In the genomic region with DNA sequence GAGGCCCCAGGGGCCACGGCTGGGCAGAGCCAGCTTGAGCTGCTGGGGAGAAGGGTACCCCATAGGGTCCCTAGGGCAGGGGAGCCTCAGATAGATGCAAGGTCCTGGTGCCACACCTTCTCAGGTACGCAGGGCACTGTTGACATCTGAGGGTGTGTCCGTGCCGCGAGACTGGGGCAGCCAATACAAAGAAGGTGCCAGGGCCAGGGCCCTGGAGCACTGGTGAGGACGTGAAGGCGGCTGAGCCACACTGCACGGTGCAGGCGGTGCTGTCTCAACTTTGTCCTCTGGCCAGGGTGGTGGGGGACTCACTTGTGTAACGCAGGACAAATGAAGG, we compare ENCODE assay signal across 8 cellular contexts. TPM values are rescaled to one million over a fixed set of nuclear protein-coding genes. Genes with fewer than 3 reads are reported as not detected.
DNase-seq lines count a peak whose midpoint lies in the region; ATAC-seq and TF ChIP-seq lines count a peak whose summit lies in the region.

No MANE protein-coding gene starts in this region.

- CTCF ChIA-PET in activated naive CD4-positive, alpha-beta T cell treated with anti-CD3 and anti-CD28 coated beads for 36 hours (lab: Charles Lee): no interaction called here

- H3K27ac Mint-ChIP-seq in activated naive CD4-positive, alpha-beta T cell treated with anti-CD3 and anti-CD28 coated beads for 36 hours: no peak overlapping the region
- H3K27ac Mint-ChIP-seq in central memory CD8-positive, alpha-beta T cell (ENCODE audit: low read depth): no peak overlapping the region
- no peak overlapping the region for H3K27ac Mint-ChIP-seq in mesothelial cell of epicardium

- H3K4me1 Mint-ChIP-seq in activated naive CD4-positive, alpha-beta T cell treated with anti-CD3 and anti-CD28 coated beads for 36 hours (ENCODE audit: low read depth): peaks cover 24% of the 10 kb centered on the region
- peaks cover 53% of the 10 kb centered on the region for H3K4me1 Mint-ChIP-seq in central memory CD8-positive, alpha-beta T cell
- H3K4me1 Mint-ChIP-seq in mesothelial cell of epicardium: peaks cover 22% of the 10 kb centered on the region

- ATAC-seq in central memory CD8-positive, alpha-beta T cell (replicated peaks; ENCODE audit: extremely low read depth, poor library complexity, severe bottlenecking): no peak
- ATAC-seq in HG03571 (IDR thresholded peaks at IDR 0.05; ENCODE audit: unreplicated experiment): no peak

- H3K27me3 Mint-ChIP-seq in activated naive CD4-positive, alpha-beta T cell treated with anti-CD3 and anti-CD28 coated beads for 36 hours (ENCODE audit: low read depth): peaks cover 14% of the 10 kb centered on the region
- H3K27me3 Mint-ChIP-seq in central memory CD8-positive, alpha-beta T cell: peaks cover 22% of the 10 kb centered on the region
- H3K27me3 Mint-ChIP-seq in mesothelial cell of epicardium (ENCODE audit: low read depth): peaks cover 24% of the 10 kb centered on the region

- no peak overlapping the region for H3K27ac ChIP-seq in urinary bladder (ENCODE audit: low read depth)

- no peaks in the 10 kb centered on the region for H3K9me3 Mint-ChIP-seq in activated naive CD4-positive, alpha-beta T cell treated with anti-CD3 and anti-CD28 coated beads for 36 hours
- H3K9me3 Mint-ChIP-seq in central memory CD8-positive, alpha-beta T cell: no peaks in the 10 kb centered on the region
- H3K9me3 Mint-ChIP-seq in mesothelial cell of epicardium: no peaks in the 10 kb centered on the region

- peaks cover 5% of the 10 kb centered on the region for H3K36me3 Mint-ChIP-seq in activated naive CD4-positive, alpha-beta T cell treated with anti-CD3 and anti-CD28 coated beads for 36 hours (ENCODE audit: low read depth)
- peaks cover 21% of the 10 kb centered on the region for H3K36me3 Mint-ChIP-seq in central memory CD8-positive, alpha-beta T cell (ENCODE audit: insufficient read depth)
- H3K36me3 Mint-ChIP-seq in mesothelial cell of epicardium: peaks cover 21% of the 10 kb centered on the region

- peak overlapping the region; percentile 60 for H3K4me3 Mint-ChIP-seq in activated naive CD4-positive, alpha-beta T cell treated with anti-CD3 and anti-CD28 coated beads for 36 hours
- peak overlapping the region; percentile 73 for H3K4me3 Mint-ChIP-seq in central memory CD8-positive, alpha-beta T cell
- H3K4me3 Mint-ChIP-seq in mesothelial cell of epicardium: peak overlapping the region; percentile 67

- no peak for DNase-seq in activated naive CD4-positive, alpha-beta T cell treated with anti-CD3 and anti-CD28 coated beads for 36 hours
- no peak for DNase-seq in activated naive CD4-positive, alpha-beta T cell treated with anti-CD3 and anti-CD28 coated beads, Interleukin-2, amount 50 U/mL, for 16 hours
- no peak for DNase-seq in central memory CD8-positive, alpha-beta T cell (ENCODE audit: low spot score in 2 of 2)
- DNase-seq in mesothelial cell of epicardium (ENCODE audit: low spot score in 2 of 2, unreplicated experiment in 2 of 2): no peak
- no peak for DNase-seq in NOMO-1 treated with DMSO at 0.1 percent for 48 hours (lab: John Stamatoyannopoulos, UW; ENCODE audit: unreplicated experiment)
- DNase-seq in AG20443 (ENCODE audit: low spot score): no peak

- intact Hi-C loops in activated naive CD4-positive, alpha-beta T cell treated with anti-CD3 and anti-CD28 coated beads for 36 hours (cut with micrococcal nuclease): no loop called here

- 77% methylated on average over 10 of the region's 10 CpGs for WGBS in urinary bladder

- no peak for TF ChIP-seq CTCF in mesothelial cell of epicardium (IDR thresholded peaks at IDR 0.05; ENCODE audit: unreplicated experiment)

- H3K4me1 ChIP-seq in urinary bladder (ENCODE audit: insufficient read depth): peaks cover 2% of the 10 kb centered on the region

- peaks cover 8% of the 10 kb centered on the region for H3K36me3 ChIP-seq in urinary bladder (ENCODE audit: insufficient read depth)

- peak overlapping the region; percentile 60 for H3K4me3 ChIP-seq in urinary bladder (ENCODE audit: low read depth, low read length)

RNA-seq across cellular contexts. Expression of a gene that starts 0.6 kb away (rescaled TPM):
- total RNA-seq in activated naive CD4-positive, alpha-beta T cell treated with anti-CD3 and anti-CD28 coated beads for 36 hours: under 1 TPM; 0.10 to 0.17 TPM
- total RNA-seq in mesothelial cell of epicardium (0.58 to 0.72 TPM (median 0.60 TPM) in 3 replicates), urinary bladder (not detected)
- polyA plus RNA-seq in urinary bladder: 0.24 TPM

RNA-seq across cellular contexts. Expression of a gene that starts 5.9 kb away (rescaled TPM):
- 10 to 100 TPM; 26.2 to 26.5 TPM for total RNA-seq in activated naive CD4-positive, alpha-beta T cell treated with anti-CD3 and anti-CD28 coated beads for 36 hours
- total RNA-seq in mesothelial cell of epicardium (107 to 112 TPM (median 111 TPM) in 3 replicates), urinary bladder (54.9 TPM)
- 118 TPM for polyA plus RNA-seq in urinary bladder

RNA-seq across cellular contexts. Expression of a gene that starts 6.1 kb away (rescaled TPM):
- 10 to 100 TPM; 47.5 to 50.1 TPM for total RNA-seq in activated naive CD4-positive, alpha-beta T cell treated with anti-CD3 and anti-CD28 coated beads for 36 hours
- 39.5 to 43.4 TPM (median 41.3 TPM) in 3 replicates for total RNA-seq in mesothelial cell of epicardium
- 29.4 TPM for total RNA-seq in urinary bladder
- 36.9 TPM for polyA plus RNA-seq in urinary bladder

RNA-seq across cellular contexts. Expression of a gene that starts 33.4 kb away (rescaled TPM):
- 10 to 100 TPM; 23.0 to 24.6 TPM for total RNA-seq in activated naive CD4-positive, alpha-beta T cell treated with anti-CD3 and anti-CD28 coated beads for 36 hours
- total RNA-seq in mesothelial cell of epicardium: 45.9 to 52.7 TPM (median 49.7 TPM) in 3 replicates
- 10.5 TPM for total RNA-seq in urinary bladder
- polyA plus RNA-seq in urinary bladder: 29.7 TPM

RNA-seq across cellular contexts. Expression of a gene that starts 55.4 kb away (rescaled TPM):
- total RNA-seq in activated naive CD4-positive, alpha-beta T cell treated with anti-CD3 and anti-CD28 coated beads for 36 hours: under 1 TPM; 0.47 to 0.52 TPM
- total RNA-seq in mesothelial cell of epicardium: 3.5 to 4.7 TPM (median 4.1 TPM) in 3 replicates
- 2.0 TPM for total RNA-seq in urinary bladder
- 0.67 TPM for polyA plus RNA-seq in urinary bladder
